In the genomic region with DNA sequence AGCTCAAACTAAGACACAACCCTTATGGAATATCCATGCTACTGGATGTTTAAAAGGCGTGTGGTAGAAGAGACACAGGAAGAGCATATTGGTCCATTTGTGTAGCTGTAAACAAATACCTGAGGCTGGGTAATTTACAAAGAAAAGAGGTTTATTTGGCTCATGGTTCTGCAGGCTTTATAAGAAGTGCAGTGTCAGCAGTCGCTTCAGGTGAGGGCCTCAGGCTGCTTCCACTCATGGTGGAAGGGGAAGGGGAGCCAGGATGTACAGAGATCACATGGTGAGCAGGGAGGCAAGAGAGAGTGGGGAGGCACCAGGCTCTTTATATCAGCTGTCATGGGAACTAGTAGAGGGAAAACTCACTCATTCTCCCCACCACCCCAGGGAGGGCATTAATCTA, we compare ENCODE assay signal across 7 cellular contexts.
"Had no signal": no experiment of that assay in that cellular context is flagged by ENCODE, and none has a peak within 500 bp of the region (broad histone marks: within the 10 kb centered on the region; RNA-seq: fewer than 3 reads in every experiment).

No MANE protein-coding gene starts in this region.

- H3K27ac ChIP-seq: GM23248, HL-60 had no signal

- H3K9ac ChIP-seq: GM23248 had no signal

- H3K9me3 ChIP-seq: HAP-1 had no signal

- H3K36me3 ChIP-seq: HAP-1 had no signal

- DNase-seq: GM23248, GOT3, H7, Kasumi-1, KG1 had no signal

- H2AFZ ChIP-seq: GM23248 had no signal

- H3K4me3 ChIP-seq: GM23248, HAP-1 had no signal
